32 cellular contexts compared by ENCODE assay signal in genomic region chr18:29434650-29435049, GRCh38.
"Had no signal": no experiment of that assay in that cellular context is flagged by ENCODE, and none has a peak within 500 bp of the region (broad histone marks: within the 10 kb centered on the region; RNA-seq: fewer than 3 reads in every experiment).

No MANE protein-coding gene starts in this region.

- H3K36me3 Mint-ChIP-seq: activated naive CD8-positive, alpha-beta T cell treated with anti-CD3 and anti-CD28 coated beads for 36 hours; naive B cell had no signal

- H3K9me3 ChIP-seq: ascending aorta, gastrocnemius medialis, pancreas, psoas muscle, sigmoid colon had no signal

- ATAC-seq: activated CD4-positive, CD25-positive, alpha-beta regulatory T cell treated with anti-CD3 and anti-CD28 coated beads, Interleukin-2, amount 50 U/mL, for 24 hours; effector memory CD8-positive, alpha-beta T cell; gastrocnemius medialis; left cardiac atrium; left ventricle myocardium superior; pancreas; psoas muscle had no signal

- H3K4me3 ChIP-seq: adrenal gland, ascending aorta, gastrocnemius medialis, pancreas, psoas muscle, sigmoid colon, smooth muscle cell, tibial nerve had no signal

- H3K27me3 Mint-ChIP-seq: activated naive CD8-positive, alpha-beta T cell treated with anti-CD3 and anti-CD28 coated beads for 36 hours; effector memory CD8-positive, alpha-beta T cell; naive B cell had no signal

- DNase-seq: activated CD4-positive, alpha-beta T cell treated with anti-CD3 and anti-CD28 coated beads for 48 hours; activated CD4-positive, alpha-beta T cell treated with anti-CD3 and anti-CD28 coated beads, Interleukin-2, amount 50 U/mL, for 48 hours; activated CD8-positive, alpha-beta memory T cell treated with anti-CD3 and anti-CD28 coated beads, Interleukin-2, amount 50 U/mL, for 4 hours; activated effector memory CD4-positive, alpha-beta T cell treated with anti-CD3 and anti-CD28 coated beads, Interleukin-2, amount 50 U/mL, for 16 hours; activated naive CD4-positive, alpha-beta T cell treated with anti-CD3 and anti-CD28 coated beads for 36 hours; activated naive CD8-positive, alpha-beta T cell treated with anti-CD3 and anti-CD28 coated beads for 36 hours; activated T-cell treated with anti-CD3 and anti-CD28 coated beads, Interleukin-2, amount 50 U/mL, for 1 hour; adrenal gland; caudate nucleus; cortex of kidney; effector memory CD8-positive, alpha-beta T cell; erythroblast; gastrocnemius medialis; glutamatergic neuron; islet precursor cell; left cardiac atrium; left ventricle myocardium superior; naive B cell; nucleus accumbens; pancreas; psoas muscle; sigmoid colon; stimulated activated CD4-positive, alpha-beta T cell treated with anti-CD3 and anti-CD28 coated beads, Interleukin-1b, Interleukin-23, amount 100 ng/mL, for 48 hours; stimulated activated naive CD4-positive, alpha-beta T cell; T-helper 9 cell had no signal

- H3K27ac Mint-ChIP-seq: activated naive CD4-positive, alpha-beta T cell treated with anti-CD3 and anti-CD28 coated beads for 36 hours; activated naive CD8-positive, alpha-beta T cell treated with anti-CD3 and anti-CD28 coated beads for 36 hours; activated T-helper 1 cell treated with anti-CD3 and anti-CD28 coated beads, Interleukin-12 subunit alpha, Interleukin-12 subunit beta, Interleukin-2, Interleukin-4 antibody, amounts not matched to agents 30 ng/mL and 10 ng/mL and 1 ng/mL, durations not matched to agents 14 hours and 24 hours and 36 hours; effector memory CD8-positive, alpha-beta T cell had no signal

- H3K27ac ChIP-seq: adrenal gland, ascending aorta, gastrocnemius medialis, pancreas, psoas muscle, sigmoid colon, tibial nerve, VCaP had no signal

- H3K4me2 ChIP-seq: smooth muscle cell had no signal

- H3K4me3 Mint-ChIP-seq: activated naive CD4-positive, alpha-beta T cell treated with anti-CD3 and anti-CD28 coated beads for 36 hours; activated naive CD8-positive, alpha-beta T cell treated with anti-CD3 and anti-CD28 coated beads for 36 hours; activated T-helper 1 cell treated with anti-CD3 and anti-CD28 coated beads, Interleukin-12 subunit alpha, Interleukin-12 subunit beta, Interleukin-2, Interleukin-4 antibody, amounts not matched to agents 30 ng/mL and 10 ng/mL and 1 ng/mL, durations not matched to agents 14 hours and 24 hours and 36 hours; effector memory CD8-positive, alpha-beta T cell; naive B cell had no signal

- H3K4me1 Mint-ChIP-seq: activated naive CD8-positive, alpha-beta T cell treated with anti-CD3 and anti-CD28 coated beads for 36 hours; naive B cell had no signal

- FAIRE-seq: pancreas, TTC549 had no signal

- H3K36me3 ChIP-seq: adrenal gland, ascending aorta, gastrocnemius medialis, pancreas, sigmoid colon, tibial nerve had no signal

- H3K4me1 ChIP-seq: adrenal gland, ascending aorta, gastrocnemius medialis, pancreas, psoas muscle, sigmoid colon, tibial nerve had no signal

- H3K27me3 ChIP-seq: adrenal gland, ascending aorta, gastrocnemius medialis, pancreas, sigmoid colon, tibial nerve had no signal
